ENCODE assay signal across 8 cellular contexts in the genomic region with DNA sequence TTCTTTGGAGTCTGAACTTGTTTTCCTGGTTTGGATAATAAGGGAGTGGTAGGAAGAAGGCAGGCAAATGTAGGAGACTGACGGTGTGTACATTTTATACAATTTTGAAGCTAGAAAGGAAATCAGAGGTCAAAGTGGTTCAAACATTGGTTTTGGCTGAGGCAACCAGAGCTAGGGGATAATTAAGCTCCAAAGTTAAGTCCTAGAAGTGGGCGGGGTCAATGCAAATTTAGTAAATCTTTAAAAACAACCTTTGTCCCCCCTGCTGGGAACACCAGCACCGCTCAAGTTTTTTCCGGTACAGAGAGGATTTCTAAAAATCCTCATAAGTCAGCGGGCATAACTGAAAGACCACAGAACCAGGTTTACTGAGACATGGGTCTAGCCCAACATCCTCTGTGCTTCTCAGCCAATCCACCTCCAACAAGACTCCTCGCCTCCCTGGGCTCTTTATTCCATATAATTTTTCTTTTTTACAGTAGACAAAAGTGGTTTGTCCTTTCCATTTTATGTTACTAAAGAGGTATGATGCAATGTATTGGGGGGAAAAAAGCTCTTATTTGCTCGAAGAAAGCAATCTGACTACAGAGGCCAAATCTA. TPM values are rescaled to one million over a fixed set of nuclear protein-coding genes. Genes with fewer than 3 reads are reported as not detected.
DNase-seq lines count a peak whose midpoint lies in the region; ATAC-seq, FAIRE-seq and TF ChIP-seq lines count a peak whose summit lies in the region.

No MANE protein-coding gene starts in this region.

- no peak; the same call in 1 of the 3 replicates for ATAC-seq in K562
- no peak for ATAC-seq in stimulated activated effector memory CD8-positive, alpha-beta T cell treated with anti-CD3 and anti-CD28 coated beads, Interleukin-12 subunit alpha, Interleukin-12 subunit beta, amount 100 ng/mL, for 72 hours
- ATAC-seq in HG02885 (IDR thresholded peaks at IDR 0.05; ENCODE audit: poor library complexity, unreplicated experiment): no peak
- ATAC-seq in HG03521 (IDR thresholded peaks at IDR 0.05; ENCODE audit: unreplicated experiment): no peak

- TF ChIP-seq RAD21 in K562 (CRISPR knock-in tag; conservative IDR thresholded peaks at IDR 0.05 in 1 of 2, IDR thresholded peaks at IDR 0.05 in 1 of 2): no peak

- H3K27ac Mint-ChIP-seq in stimulated activated effector memory CD8-positive, alpha-beta T cell treated with anti-CD3 and anti-CD28 coated beads, Interleukin-12 subunit alpha, Interleukin-12 subunit beta, amount 100 ng/mL, for 72 hours: peak overlapping the region; percentile 95

- WGBS in K562 (ENCODE audit: insufficient coverage, low coverage, missing lambda C conversion rate): 0% methylated on average over 7 of the region's 7 CpGs

- peak overlapping the region; percentile 94; the same call in 2 of the 3 replicates for H3K27ac ChIP-seq in K562 (ENCODE audit: extremely low read depth, low read depth, low read length)

- H3K9ac ChIP-seq in K562 (ENCODE audit: insufficient read depth in 1 of 2, low read depth in 2 of 2, low read length in 2 of 2): peak overlapping the region; percentile 37 to 75; a peak in 3 of 4 replicates

- H3K4me2 ChIP-seq in K562 (ENCODE audit: insufficient read depth, low read length): peak overlapping the region; percentile 88

- peaks cover 82% of the 10 kb centered on the region for H3K36me3 Mint-ChIP-seq in stimulated activated effector memory CD8-positive, alpha-beta T cell treated with anti-CD3 and anti-CD28 coated beads, Interleukin-12 subunit alpha, Interleukin-12 subunit beta, amount 100 ng/mL, for 72 hours

- peak overlapping the region; percentile 91 for H3K4me3 Mint-ChIP-seq in stimulated activated effector memory CD8-positive, alpha-beta T cell treated with anti-CD3 and anti-CD28 coated beads, Interleukin-12 subunit alpha, Interleukin-12 subunit beta, amount 100 ng/mL, for 72 hours

- in situ Hi-C loops in K562 (cut with MboI): no loop called here

- no peak for TF ChIP-seq EP300 in K562 (IDR thresholded peaks at IDR 0.05; ENCODE audit: low read length)

- H3K79me2 ChIP-seq in K562 (ENCODE audit: control insufficient read depth, insufficient read depth, low read length): peaks cover 92% of the 10 kb centered on the region

- H3K4me1 ChIP-seq in K562 (replicated peaks in 1 of 2; ENCODE audit: control insufficient read depth in 2 of 2, insufficient read depth in 2 of 2, low read length in 2 of 2): peaks cover 6 to 14% of the 10 kb centered on the region in 2 experiments

- H3K9me1 ChIP-seq in K562 (ENCODE audit: control insufficient read depth, insufficient read depth, low read length): no peaks in the 10 kb centered on the region

- no peak overlapping the region for H2AFZ ChIP-seq in K562 (ENCODE audit: low read depth, low read length)

- H3K27me3 ChIP-seq in K562 (ENCODE audit: control insufficient read depth in 2 of 2, insufficient read depth in 2 of 2, low read length in 2 of 2): no peaks in the 10 kb centered on the region
- H3K27me3 ChIP-seq in kidney epithelial cell (ENCODE audit: control insufficient read depth, insufficient read depth, low read length): no peaks in the 10 kb centered on the region

- DNase-seq in activated naive CD4-positive, alpha-beta T cell treated with Interleukin-2 at 50 U/mL for 16 hours: peak; percentile 30
- DNase-seq in activated naive CD4-positive, alpha-beta T cell (lab: John Stamatoyannopoulos, UW): no peak
- DNase-seq in NCI-H82 treated with DMSO at 0.1 percent for 48 hours (lab: John Stamatoyannopoulos, UW; ENCODE audit: unreplicated experiment) (peak; percentile 25), K562 (ENCODE audit: extremely low read depth in 1 of 4, low spot score in 3 of 4) (peak in 3 of 4 experiments; percentile 10 to 66 (median 11)), kidney epithelial cell (ENCODE audit: low read depth) (no peak)
- DNase-seq in stimulated activated effector memory CD8-positive, alpha-beta T cell treated with anti-CD3 and anti-CD28 coated beads, Interleukin-12 subunit alpha, Interleukin-12 subunit beta, amount 100 ng/mL, for 72 hours (ENCODE audit: low spot score in 2 of 2): peak in 1 of 2 donors; percentile 61

- BruUV-seq in K562 (replicated peaks; lab: Mats Ljungman, UMichigan): no TSS peak

- H3K36me3 ChIP-seq in K562 (ENCODE audit: control insufficient read depth, insufficient read depth, low read length): peaks cover 33% of the 10 kb centered on the region; the same call in 2 of the 3 replicates
- H3K36me3 ChIP-seq in kidney epithelial cell (ENCODE audit: control insufficient read depth, insufficient read depth, low read length): no peaks in the 10 kb centered on the region

- peaks cover 4% of the 10 kb centered on the region; the same call in 1 of the 2 replicates for H4K20me1 ChIP-seq in K562 (replicated peaks; ENCODE audit: control insufficient read depth, insufficient read depth, low read length)

- no peak for TF ChIP-seq POLR2A in K562 (conservative IDR thresholded peaks at IDR 0.05)

- CTCF ChIA-PET in K562 (lab: Yijun Ruan, JAX; ENCODE audit: low intra/inter-chr PET ratio): no interaction called here

- TF ChIP-seq CTCF in K562 (IDR thresholded peaks at IDR 0.05 in 2 of 3, conservative IDR thresholded peaks at IDR 0.05 in 1 of 3; ENCODE audit: insufficient read depth in 2 of 3, low read depth in 1 of 3, low read length in 3 of 3) (no peak), kidney epithelial cell (IDR thresholded peaks at IDR 0.05; ENCODE audit: insufficient read depth, low read length, poor library complexity, severe bottlenecking) (peak; percentile 30)

- intact Hi-C loops in K562 (cut with micrococcal nuclease): no loop called here

- H3K4me3 ChIP-seq in K562 (peak overlapping the region; percentile 68), kidney epithelial cell (ENCODE audit: low read depth, low read length) (peak overlapping the region; percentile 90)

- POLR2A ChIA-PET in K562 (lab: Yijun Ruan, JAX): interaction anchor here (0.7 to 1.4 kb wide), 3 partner anchors 11 to 154 kb away, joined by 3 to 5 read pairs (median 3); no protein-coding TSS in a partner anchor

- peak; percentile 83 for FAIRE-seq in K562 (lab: Jason Lieb, UNC)

- H3K9me3 Mint-ChIP-seq in stimulated activated effector memory CD8-positive, alpha-beta T cell treated with anti-CD3 and anti-CD28 coated beads, Interleukin-12 subunit alpha, Interleukin-12 subunit beta, amount 100 ng/mL, for 72 hours: no peaks in the 10 kb centered on the region

- peaks cover 41% of the 10 kb centered on the region for H3K4me1 Mint-ChIP-seq in stimulated activated effector memory CD8-positive, alpha-beta T cell treated with anti-CD3 and anti-CD28 coated beads, Interleukin-12 subunit alpha, Interleukin-12 subunit beta, amount 100 ng/mL, for 72 hours

- H3K9me3 ChIP-seq in K562 (replicated peaks; ENCODE audit: control insufficient read depth, insufficient read depth, low read depth, low read length): no peaks in the 10 kb centered on the region

RNA-seq across cellular contexts. Expression of a gene that starts 1.7 kb away (rescaled TPM):
- 31.4 and 84.4 TPM in 2 replicates for total RNA-seq in K562 (2011; cell fraction: chromatin; rRNA removed; ENCODE audit: low replicate concordance)
- 24.7 TPM in 2 replicates for total RNA-seq in K562 (2011; cell fraction: nucleolus; rRNA removed)
- 36.4 and 46.1 TPM in 2 replicates for total RNA-seq in K562 (2011; cell fraction: nucleoplasm; rRNA removed)
- 70.9 and 77.8 TPM in 2 replicates for total RNA-seq in K562 (2014; rRNA removed)
- 92.0 and 103 TPM in 2 replicates for total RNA-seq in K562 (2014; rRNA removed; fragmentation: Illumina TruSeq; extraction: Trizol)
- total RNA-seq in K562 (2015; rRNA removed; fragmentation: Illumina TruSeq; extraction: Trizol): 77.2 and 84.2 TPM in 2 replicates
- 85.5 and 87.3 TPM in 2 replicates for total RNA-seq in K562 (2021)
- polyA plus RNA-seq in K562 (2011; rRNA removed): 76.3 and 76.9 TPM in 2 replicates
- 38.7 and 50.0 TPM in 2 replicates for polyA plus RNA-seq in K562 (2011; cell fraction: cytosol; rRNA removed)
- 35.3 and 47.6 TPM in 2 replicates for polyA plus RNA-seq in K562 (2011; cell fraction: nucleus; rRNA removed)
- polyA plus RNA-seq in K562 (2012): 63.7 and 72.8 TPM in 2 replicates
- 74.5 and 78.1 TPM in 2 replicates for polyA plus RNA-seq in K562 (2014; fragmentation: Illumina TruSeq; extraction: Trizol)
- polyA plus RNA-seq in K562 (2014; fragmentation: Nextera tagmentation; extraction: Ambion mirVana): 10 to 100 TPM; 21.9 to 24.2 TPM
- 51.2 and 53.0 TPM in 2 replicates for polyA plus RNA-seq in K562 (2014; rRNA removed)
- 113 and 122 TPM in 2 replicates for polyA minus RNA-seq in K562 (2011; rRNA and poly(A)+ RNA removed)
- 52.6 and 55.2 TPM in 2 replicates for polyA minus RNA-seq in K562 (2011; cell fraction: cytosol; rRNA and poly(A)+ RNA removed)
- polyA minus RNA-seq in K562 (2011; cell fraction: nucleus; rRNA and poly(A)+ RNA removed): 13.3 and 24.4 TPM in 2 replicates
- 91.9 and 94.5 TPM in 2 replicates for total RNA-seq in kidney epithelial cell

RNA-seq across cellular contexts. Expression of a gene that starts 2.0 kb away (rescaled TPM):
- total RNA-seq in K562 (2011; cell fraction: chromatin; rRNA removed; ENCODE audit: low replicate concordance): 10.5 and 32.7 TPM in 2 replicates
- 9.2 and 12.9 TPM in 2 replicates for total RNA-seq in K562 (2011; cell fraction: nucleolus; rRNA removed)
- 13.1 and 16.8 TPM in 2 replicates for total RNA-seq in K562 (2011; cell fraction: nucleoplasm; rRNA removed)
- 31.6 and 32.7 TPM in 2 replicates for total RNA-seq in K562 (2014; rRNA removed)
- 51.2 and 56.0 TPM in 2 replicates for total RNA-seq in K562 (2014; rRNA removed; fragmentation: Illumina TruSeq; extraction: Trizol)
- 46.7 and 50.8 TPM in 2 replicates for total RNA-seq in K562 (2015; rRNA removed; fragmentation: Illumina TruSeq; extraction: Trizol)
- 33.6 and 37.3 TPM in 2 replicates for total RNA-seq in K562 (2021)
- polyA plus RNA-seq in K562 (2011; rRNA removed): 29.1 and 39.4 TPM in 2 replicates
- polyA plus RNA-seq in K562 (2011; cell fraction: cytosol; rRNA removed): 9.1 and 12.3 TPM in 2 replicates
- 11.0 and 11.8 TPM in 2 replicates for polyA plus RNA-seq in K562 (2011; cell fraction: nucleus; rRNA removed)
- polyA plus RNA-seq in K562 (2012): 17.6 and 25.0 TPM in 2 replicates
- polyA plus RNA-seq in K562 (2014; fragmentation: Illumina TruSeq; extraction: Trizol): 34.4 and 41.6 TPM in 2 replicates
- polyA plus RNA-seq in K562 (2014; fragmentation: Nextera tagmentation; extraction: Ambion mirVana): 10 to 100 TPM; 21.6 to 51.1 TPM
- polyA plus RNA-seq in K562 (2014; rRNA removed): 25.1 and 29.2 TPM in 2 replicates
- 47.9 and 51.8 TPM in 2 replicates for polyA minus RNA-seq in K562 (2011; rRNA and poly(A)+ RNA removed)
- polyA minus RNA-seq in K562 (2011; cell fraction: cytosol; rRNA and poly(A)+ RNA removed): 14.8 and 21.9 TPM in 2 replicates
- polyA minus RNA-seq in K562 (2011; cell fraction: nucleus; rRNA and poly(A)+ RNA removed): 8.9 and 17.0 TPM in 2 replicates
- 17.9 and 26.4 TPM in 2 replicates for total RNA-seq in kidney epithelial cell

Comparison
In these comparisons a context has a peak if more than half of its experiments do, and no peak if none do; other contexts are left out.
1. DNase-seq: peak in activated naive CD4-positive, alpha-beta T cell treated with Interleukin-2 at 50 U/mL for 16 hours (single experiment), NCI-H82 treated with DMSO at 0.1 percent for 48 hours (single experiment) and K562 (3 of 4); none in activated naive CD4-positive, alpha-beta T cell (0 of 4) and kidney epithelial cell (single experiment).